30 cellular contexts compared by ENCODE assay signal in the genomic region with DNA sequence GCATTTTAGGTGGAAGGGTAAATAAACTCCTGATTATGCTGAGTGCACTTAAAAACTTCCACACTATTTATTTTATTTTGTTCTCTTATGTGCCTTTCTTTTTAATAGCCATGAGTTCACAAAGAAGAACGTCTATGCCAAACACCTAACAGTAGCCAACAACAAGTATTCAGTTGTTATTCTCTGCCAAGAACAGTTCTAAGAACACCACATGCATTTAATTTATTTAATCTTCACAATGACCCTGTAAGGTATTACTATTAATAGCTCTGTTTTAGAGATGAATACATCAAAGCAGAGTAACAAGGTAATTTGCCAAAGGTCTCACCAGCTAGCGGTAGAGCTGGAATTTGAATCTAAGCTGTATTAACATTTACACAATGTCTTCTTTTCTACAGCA.
"Had no signal": no experiment of that assay in that cellular context is flagged by ENCODE, and none has a peak within 500 bp of the region (broad histone marks: within the 10 kb centered on the region; RNA-seq: fewer than 3 reads in every experiment).

No MANE protein-coding gene starts in this region.

- H3K4me3 Mint-ChIP-seq: activated CD4-positive, alpha-beta T cell treated with anti-CD3 and anti-CD28 coated beads, Interleukin-2, amount 10 ng/mL, durations not matched to agents 24 days and 14 days; activated CD8-positive, alpha-beta T cell treated with anti-CD3 and anti-CD28 coated beads for 36 hours; activated naive CD4-positive, alpha-beta T cell treated with anti-CD3 and anti-CD28 coated beads, Interleukin-2, amount 50 U/mL, for 24 hours; activated naive CD8-positive, alpha-beta T cell treated with anti-CD3 and anti-CD28 coated beads, Interleukin-2, amount 10 ng/mL, durations not matched to agents 7 days and 5 days; activated T-cell treated with anti-CD3 and anti-CD28 coated beads, Interleukin-2, amount 50 U/mL, for 72 hours; activated T-helper 17 cell treated with anti-CD3 and anti-CD28 coated beads, Interleukin-2, amount 50 U/mL, for 72 hours; T-cell; T-helper 17 cell had no signal

- H3K4me3 ChIP-seq: body of pancreas, breast epithelium, MG63 had no signal

- DNase-seq: activated CD4-positive, alpha-beta T cell treated with anti-CD3 and anti-CD28 coated beads, Interleukin-2, amount 10 ng/mL, durations not matched to agents 24 days and 14 days; activated CD4-positive, alpha-beta T cell treated with anti-CD3 and anti-CD28 coated beads, Interleukin-2, amount 50 U/mL, for 4 hours; activated CD8-positive, alpha-beta T cell treated with anti-CD3 and anti-CD28 coated beads for 36 hours; activated gamma-delta T cell; activated naive CD4-positive, alpha-beta T cell treated with Interleukin-2 at 50 U/mL for 16 hours; activated naive CD8-positive, alpha-beta T cell treated with anti-CD3 and anti-CD28 coated beads, Interleukin-2, amount 10 ng/mL, durations not matched to agents 7 days and 5 days; activated T-cell treated with anti-CD3 and anti-CD28 coated beads, Interleukin-2, amount 50 U/mL, for 1 hour; activated T-cell treated with anti-CD3 and anti-CD28 coated beads, Interleukin-2, amount 50 U/mL, for 72 hours; amygdala; body of pancreas; Karpas-422; KBM-7; MG63; NCI-H1048; NCI-H1105 treated with DMSO at 0.1 percent for 48 hours; NCI-H1436 treated with DMSO at 0.1 percent for 48 hours; NCI-H1694 treated with DMSO at 0.1 percent for 48 hours; NCI-H2029; NCI-H345; NCI-H524 treated with DMSO at 0.1 percent for 48 hours; NK-92 treated with Interleukin-12 subunit alpha and Interleukin-12 subunit beta, amount 100 ng/mL, for 24 hours; SIG-M5; T-cell; T-helper 17 cell had no signal

- ATAC-seq: activated CD8-positive, alpha-beta T cell treated with anti-CD3 and anti-CD28 coated beads for 36 hours; activated T-cell treated with anti-CD3 and anti-CD28 coated beads, Interleukin-2, amount 50 U/mL, for 72 hours; activated T-helper 17 cell treated with anti-CD3 and anti-CD28 coated beads, Interleukin-2, amount 50 U/mL, for 72 hours; body of pancreas; Right ventricle myocardium inferior; SK-N-SH treated with all-trans-retinoic acid at 6 μM for 48 hours; T-cell; T-helper 17 cell had no signal

- H3K27ac ChIP-seq: body of pancreas, breast epithelium, RWPE1 had no signal

- H3K4me1 ChIP-seq: body of pancreas, breast epithelium had no signal

- H3K36me3 ChIP-seq: breast epithelium, MG63 had no signal

- H3K36me3 Mint-ChIP-seq: activated naive CD4-positive, alpha-beta T cell treated with anti-CD3 and anti-CD28 coated beads, Interleukin-2, amount 50 U/mL, for 24 hours; activated naive CD8-positive, alpha-beta T cell treated with anti-CD3 and anti-CD28 coated beads, Interleukin-2, amount 10 ng/mL, durations not matched to agents 7 days and 5 days; T-cell had no signal

- H3K27me3 ChIP-seq: body of pancreas, breast epithelium, MG63 had no signal

- H3K9me3 ChIP-seq: body of pancreas, breast epithelium had no signal

- H3K27ac Mint-ChIP-seq: activated CD4-positive, alpha-beta T cell treated with anti-CD3 and anti-CD28 coated beads, Interleukin-2, amount 10 ng/mL, durations not matched to agents 24 days and 14 days; activated CD8-positive, alpha-beta T cell treated with anti-CD3 and anti-CD28 coated beads for 36 hours; activated naive CD4-positive, alpha-beta T cell treated with anti-CD3 and anti-CD28 coated beads, Interleukin-2, amount 50 U/mL, for 24 hours; activated naive CD8-positive, alpha-beta T cell treated with anti-CD3 and anti-CD28 coated beads, Interleukin-2, amount 10 ng/mL, durations not matched to agents 7 days and 5 days; activated T-cell treated with anti-CD3 and anti-CD28 coated beads, Interleukin-2, amount 50 U/mL, for 72 hours; activated T-helper 17 cell treated with anti-CD3 and anti-CD28 coated beads, Interleukin-2, amount 50 U/mL, for 72 hours; T-cell; T-helper 17 cell had no signal

- H3K4me1 Mint-ChIP-seq: activated CD4-positive, alpha-beta T cell treated with anti-CD3 and anti-CD28 coated beads, Interleukin-2, amount 10 ng/mL, durations not matched to agents 24 days and 14 days; activated naive CD4-positive, alpha-beta T cell treated with anti-CD3 and anti-CD28 coated beads, Interleukin-2, amount 50 U/mL, for 24 hours; activated naive CD8-positive, alpha-beta T cell treated with anti-CD3 and anti-CD28 coated beads, Interleukin-2, amount 10 ng/mL, durations not matched to agents 7 days and 5 days; activated T-helper 17 cell treated with anti-CD3 and anti-CD28 coated beads, Interleukin-2, amount 50 U/mL, for 72 hours; T-cell; T-helper 17 cell had no signal

- H3K27me3 Mint-ChIP-seq: activated CD4-positive, alpha-beta T cell treated with anti-CD3 and anti-CD28 coated beads, Interleukin-2, amount 10 ng/mL, durations not matched to agents 24 days and 14 days; activated CD8-positive, alpha-beta T cell treated with anti-CD3 and anti-CD28 coated beads for 36 hours; activated naive CD4-positive, alpha-beta T cell treated with anti-CD3 and anti-CD28 coated beads, Interleukin-2, amount 50 U/mL, for 24 hours; activated naive CD8-positive, alpha-beta T cell treated with anti-CD3 and anti-CD28 coated beads, Interleukin-2, amount 10 ng/mL, durations not matched to agents 7 days and 5 days; activated T-helper 17 cell treated with anti-CD3 and anti-CD28 coated beads, Interleukin-2, amount 50 U/mL, for 72 hours; T-cell; T-helper 17 cell had no signal
